Comparison of ENCODE assay signal across 18 cellular contexts in the genomic region with DNA sequence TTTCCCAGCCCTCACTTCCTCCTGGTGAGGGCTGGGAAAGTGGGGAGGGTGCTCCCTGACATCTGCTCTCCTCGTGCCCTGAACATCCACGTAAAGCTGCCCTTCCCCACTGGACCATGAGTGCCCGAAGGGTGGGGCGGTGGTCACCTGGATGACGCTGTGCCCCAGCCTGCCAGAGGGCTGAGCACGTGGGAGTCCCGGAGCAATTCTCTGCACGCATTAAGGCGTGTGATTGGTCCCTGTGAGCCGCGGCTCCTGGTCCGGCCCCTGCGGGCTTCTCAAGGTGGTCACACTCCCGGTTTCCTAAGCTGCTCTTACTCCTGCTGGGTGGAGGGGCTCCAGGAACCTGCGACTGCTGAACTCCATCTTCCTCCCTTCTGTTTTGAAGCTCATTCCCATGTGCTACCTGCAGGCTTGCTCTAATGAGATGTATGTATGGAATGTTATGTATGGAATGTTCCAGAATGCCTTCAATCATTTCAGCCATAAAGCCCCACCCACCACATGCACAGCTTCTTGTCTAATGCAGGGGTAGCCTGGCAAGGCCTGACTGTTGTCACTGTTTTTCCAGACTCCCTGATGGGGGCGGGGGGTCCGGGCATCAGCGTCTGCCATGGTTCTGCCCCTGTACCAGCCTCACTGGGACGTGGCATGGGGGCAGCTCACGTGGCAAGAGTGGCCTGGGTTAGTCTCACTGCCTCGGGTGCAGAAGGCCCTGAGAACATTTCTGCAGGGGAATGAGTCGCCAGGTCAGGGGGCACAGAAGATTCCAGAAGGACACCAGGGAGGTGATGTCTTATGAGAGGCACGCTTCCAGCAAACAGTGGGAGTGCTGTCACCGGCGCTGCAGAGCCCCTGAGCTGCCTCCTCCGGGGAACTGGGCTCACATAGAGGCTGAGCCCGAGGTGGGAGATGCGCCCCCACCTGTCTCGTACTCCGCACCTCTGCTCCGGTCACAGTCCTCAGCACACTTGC. TPM values are rescaled to one million over a fixed set of nuclear protein-coding genes. Genes with fewer than 3 reads are reported as not detected.
DNase-seq lines count a peak whose midpoint lies in the region; ATAC-seq, FAIRE-seq and TF ChIP-seq lines count a peak whose summit lies in the region.
"Had no signal": no experiment of that assay in that cellular context is flagged by ENCODE, and none has a peak within 500 bp of the region (broad histone marks: within the 10 kb centered on the region; RNA-seq: fewer than 3 reads in every experiment).

No MANE protein-coding gene starts in this region.

- FAIRE-seq in GM12892 (lab: Jason Lieb, UNC), result no peak

- TF ChIP-seq POLR2A in sigmoid colon (IDR thresholded peaks at IDR 0.05) (no peak), GM12892 (IDR thresholded peaks at IDR 0.05; ENCODE audit: low read depth, low read length) (no peak)

- peaks cover 4% of the 10 kb centered on the region for H3K27me3 Mint-ChIP-seq in glutamatergic neuron (ENCODE audit: unreplicated experiment)
- H3K27me3 Mint-ChIP-seq: CD8-positive, alpha-beta memory T cell; stimulated activated naive CD8-positive, alpha-beta T cell treated with anti-CD3 and anti-CD28 coated beads, Interleukin-15, Interleukin-2, amounts not matched to agents 100 ng/mL and 50 ng/mL, for 24 hours had no signal

- intact Hi-C loops in sigmoid colon (cut with DNase I), result no loop called here

- WGBS in sigmoid colon, 2 donors, result 85 to 88% methylated on average over 31 of the region's 31 CpGs

- H3K27ac ChIP-seq in RWPE2 (ENCODE audit: poor library complexity, severe bottlenecking), result no peak overlapping the region
- no peak overlapping the region for H3K27ac ChIP-seq in sigmoid colon
- H3K27ac ChIP-seq: brain microvascular endothelial cell, transverse colon had no signal

- H3K36me3 Mint-ChIP-seq in glutamatergic neuron (ENCODE audit: unreplicated experiment), result peaks cover 4% of the 10 kb centered on the region
- H3K36me3 Mint-ChIP-seq: CD8-positive, alpha-beta memory T cell had no signal

- DNase-seq in RWPE2 (ENCODE audit: low spot score) (peak; percentile 34), glutamatergic neuron (peak; percentile 11), sigmoid colon (peak; percentile 49), SHP77 treated with DMSO at 0.1 percent for 48 hours (lab: John Stamatoyannopoulos, UW) (no peak), GM12892 (ENCODE audit: insufficient read length) (no peak)
- DNase-seq: activated CD4-positive, alpha-beta T cell treated with anti-CD3 and anti-CD28 coated beads for 48 hours; brain microvascular endothelial cell; CD8-positive, alpha-beta memory T cell; cortex of kidney; MM.1S; NCI-H2171 treated with DMSO at 0.1 percent for 48 hours; NCI-H526; SHP77; stimulated activated CD4-positive, alpha-beta T cell treated with anti-CD3 and anti-CD28 coated beads, Interleukin-4, amount 100 ng/mL, for 24 hours; transverse colon had no signal

- H3K4me1 ChIP-seq in RWPE2 (ENCODE audit: insufficient read depth, poor library complexity, severe bottlenecking) (no peaks in the 10 kb centered on the region), sigmoid colon (no peaks in the 10 kb centered on the region)
- H3K4me1 ChIP-seq: transverse colon had no signal

- TF ChIP-seq CTCF in RWPE2 (IDR thresholded peaks at IDR 0.05; ENCODE audit: poor library complexity, severe bottlenecking) (no peak), glutamatergic neuron (IDR thresholded peaks at IDR 0.05; ENCODE audit: partially characterized antibody, unreplicated experiment) (no peak), sigmoid colon (IDR thresholded peaks at IDR 0.05) (no peak)

- H3K36me3 ChIP-seq in RWPE2 (ENCODE audit: low read depth) (no peaks in the 10 kb centered on the region), sigmoid colon (no peaks in the 10 kb centered on the region)
- H3K36me3 ChIP-seq: brain microvascular endothelial cell, transverse colon had no signal

- H3K4me1 Mint-ChIP-seq in glutamatergic neuron (ENCODE audit: low read depth, unreplicated experiment), result no peaks in the 10 kb centered on the region
- H3K4me1 Mint-ChIP-seq: CD8-positive, alpha-beta memory T cell had no signal

- H3K4me3 ChIP-seq in RWPE2 (ENCODE audit: severe bottlenecking) (no peak overlapping the region), sigmoid colon (no peak overlapping the region)
- H3K4me3 ChIP-seq: transverse colon had no signal

- H3K4me3 Mint-ChIP-seq in glutamatergic neuron (ENCODE audit: unreplicated experiment), result no peak overlapping the region
- H3K4me3 Mint-ChIP-seq: CD8-positive, alpha-beta memory T cell; stimulated activated naive CD8-positive, alpha-beta T cell treated with anti-CD3 and anti-CD28 coated beads, Interleukin-15, Interleukin-2, amounts not matched to agents 100 ng/mL and 50 ng/mL, for 24 hours had no signal

- H3K9me3 Mint-ChIP-seq in glutamatergic neuron (ENCODE audit: unreplicated experiment), result peaks cover 12% of the 10 kb centered on the region
- H3K9me3 Mint-ChIP-seq: CD8-positive, alpha-beta memory T cell had no signal

- no peak for TF ChIP-seq EP300 in sigmoid colon (IDR thresholded peaks at IDR 0.05)

- H3K9me3 ChIP-seq in RWPE2 (ENCODE audit: severe bottlenecking) (peaks cover 7% of the 10 kb centered on the region), sigmoid colon (no peaks in the 10 kb centered on the region)
- H3K9me3 ChIP-seq: transverse colon had no signal

- ATAC-seq in RWPE2 (ENCODE audit: low read depth), result no peak

- H3K27me3 ChIP-seq in RWPE2 (ENCODE audit: insufficient read depth, poor library complexity, severe bottlenecking) (no peaks in the 10 kb centered on the region), sigmoid colon (no peaks in the 10 kb centered on the region)
- H3K27me3 ChIP-seq: brain microvascular endothelial cell, transverse colon had no signal

- no peak overlapping the region for H3K27ac Mint-ChIP-seq in glutamatergic neuron (ENCODE audit: unreplicated experiment)
- H3K27ac Mint-ChIP-seq: stimulated activated naive CD8-positive, alpha-beta T cell treated with anti-CD3 and anti-CD28 coated beads, Interleukin-15, Interleukin-2, amounts not matched to agents 100 ng/mL and 50 ng/mL, for 24 hours had no signal

RNA-seq across cellular contexts. Expression of gene KRTAP10-1, which starts 19.4 kb away (rescaled TPM):
- total RNA-seq in glutamatergic neuron (ENCODE audit: unreplicated experiment) (not detected), sigmoid colon (not detected)
- polyA plus RNA-seq in sigmoid colon, result not detected
- not detected for polyA plus RNA-seq in GM12892 (2012; ENCODE audit: missing spikeins)
- total RNA-seq: CD8-positive, alpha-beta memory T cell; mononuclear cell; pulmonary artery endothelial cell; transverse colon had no signal
- polyA plus RNA-seq: CD8-positive, alpha-beta memory T cell had no signal

RNA-seq across cellular contexts. Expression of gene KRTAP10-2, which starts 30.7 kb away (rescaled TPM):
- total RNA-seq in glutamatergic neuron (ENCODE audit: unreplicated experiment), result not detected
- total RNA-seq in sigmoid colon, result not detected
- not detected for polyA plus RNA-seq in sigmoid colon
- not detected for polyA plus RNA-seq in GM12892 (2012; ENCODE audit: missing spikeins)
- total RNA-seq: CD8-positive, alpha-beta memory T cell; mononuclear cell; pulmonary artery endothelial cell; transverse colon had no signal
- polyA plus RNA-seq: CD8-positive, alpha-beta memory T cell had no signal

RNA-seq across cellular contexts. Expression of gene KRTAP10-3, which starts 38.0 kb away (rescaled TPM):
- total RNA-seq in glutamatergic neuron (ENCODE audit: unreplicated experiment), result not detected
- under 1 TPM in 1 of 4 donors, not detected in 3; 0.66 TPM for total RNA-seq in sigmoid colon
- not detected for polyA plus RNA-seq in sigmoid colon
- polyA plus RNA-seq in GM12892 (2012; ENCODE audit: missing spikeins), result not detected
- total RNA-seq: CD8-positive, alpha-beta memory T cell; mononuclear cell; pulmonary artery endothelial cell; transverse colon had no signal
- polyA plus RNA-seq: CD8-positive, alpha-beta memory T cell had no signal

RNA-seq across cellular contexts. Expression of gene KRTAP10-4, which starts 52.9 kb away (rescaled TPM):
- total RNA-seq in glutamatergic neuron (ENCODE audit: unreplicated experiment) (not detected), sigmoid colon (not detected)
- polyA plus RNA-seq in sigmoid colon, result not detected
- not detected for polyA plus RNA-seq in GM12892 (2012; ENCODE audit: missing spikeins)
- total RNA-seq: CD8-positive, alpha-beta memory T cell; mononuclear cell; pulmonary artery endothelial cell; transverse colon had no signal
- polyA plus RNA-seq: CD8-positive, alpha-beta memory T cell had no signal

RNA-seq across cellular contexts. Expression of gene KRTAP10-5, which starts 59.8 kb away (rescaled TPM):
- total RNA-seq in glutamatergic neuron (ENCODE audit: unreplicated experiment), result not detected
- not detected for total RNA-seq in sigmoid colon
- polyA plus RNA-seq in sigmoid colon, result not detected
- polyA plus RNA-seq in GM12892 (2012; ENCODE audit: missing spikeins), result not detected
- total RNA-seq: CD8-positive, alpha-beta memory T cell; mononuclear cell; pulmonary artery endothelial cell; transverse colon had no signal
- polyA plus RNA-seq: CD8-positive, alpha-beta memory T cell had no signal

Comparison
In these comparisons a context has a peak if more than half of its experiments do, and no peak if none do; other contexts are left out.
1. DNase-seq: peak in RWPE2 (single experiment), glutamatergic neuron (single experiment) and sigmoid colon (single experiment); none in SHP77 treated with DMSO at 0.1 percent for 48 hours (single experiment) and GM12892 (single experiment).